In the genomic region with DNA sequence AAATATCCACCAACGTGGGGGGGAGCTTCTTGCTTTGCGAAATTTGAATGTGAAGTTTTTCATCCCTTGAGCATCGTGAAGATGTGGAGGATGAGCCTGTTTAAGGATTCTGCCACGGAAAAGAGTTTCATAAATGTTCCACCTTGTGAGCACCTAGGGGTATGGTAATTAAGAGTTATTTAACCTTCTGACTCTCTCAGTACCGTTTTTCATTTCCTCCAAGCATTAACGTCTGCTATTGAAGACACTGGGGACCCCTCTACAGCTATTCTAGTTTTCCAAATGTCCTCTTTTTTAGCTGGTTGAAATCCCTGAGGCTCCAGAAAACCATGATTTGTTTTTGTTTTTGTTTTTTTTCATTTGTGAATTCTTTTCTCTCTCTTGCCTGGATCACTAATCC, we compare ENCODE assay signal across 18 cellular contexts.
DNase-seq lines count a peak whose midpoint lies in the region; ATAC-seq and TF ChIP-seq lines count a peak whose summit lies in the region.
"Had no signal": no experiment of that assay in that cellular context is flagged by ENCODE, and none has a peak within 500 bp of the region (broad histone marks: within the 10 kb centered on the region; RNA-seq: fewer than 3 reads in every experiment).

No MANE protein-coding gene starts in this region.

- peaks cover 51% of the 10 kb centered on the region for H3K27me3 Mint-ChIP-seq in osteocyte (ENCODE audit: unreplicated experiment)
- H3K27me3 Mint-ChIP-seq in activated naive CD8-positive, alpha-beta T cell treated with anti-CD3 and anti-CD28 coated beads, Interleukin-2, amount 50 U/mL, for 24 hours: peaks cover 4% of the 10 kb centered on the region
- H3K27me3 Mint-ChIP-seq: CD4-positive, CD25-positive, alpha-beta regulatory T cell had no signal

- H3K9me3 Mint-ChIP-seq in osteocyte (ENCODE audit: unreplicated experiment): no peaks in the 10 kb centered on the region
- no peaks in the 10 kb centered on the region for H3K9me3 Mint-ChIP-seq in activated naive CD8-positive, alpha-beta T cell treated with anti-CD3 and anti-CD28 coated beads, Interleukin-2, amount 50 U/mL, for 24 hours
- H3K9me3 Mint-ChIP-seq: CD8-positive, alpha-beta T cell; GM23338; H9 had no signal

- peak; percentile 60 for ATAC-seq in GM19395 (IDR thresholded peaks at IDR 0.05; ENCODE audit: unreplicated experiment)
- ATAC-seq in HG03039 (IDR thresholded peaks at IDR 0.05; ENCODE audit: unreplicated experiment): no peak
- no peak for ATAC-seq in activated naive CD8-positive, alpha-beta T cell treated with anti-CD3 and anti-CD28 coated beads, Interleukin-2, amount 50 U/mL, for 24 hours
- ATAC-seq in HG02588 (IDR thresholded peaks at IDR 0.05; ENCODE audit: unreplicated experiment): no peak
- ATAC-seq: CD8-positive, alpha-beta T cell; GM23338; HCT116 had no signal

- no peak overlapping the region for H3K27ac Mint-ChIP-seq in osteocyte (ENCODE audit: unreplicated experiment)
- H3K27ac Mint-ChIP-seq in activated naive CD8-positive, alpha-beta T cell treated with anti-CD3 and anti-CD28 coated beads, Interleukin-2, amount 50 U/mL, for 24 hours: no peak overlapping the region
- H3K27ac Mint-ChIP-seq: CD4-positive, CD25-positive, alpha-beta regulatory T cell; CD8-positive, alpha-beta T cell; GM23338; H9 had no signal

- no peak for TF ChIP-seq CTCF in VCaP (conservative IDR thresholded peaks at IDR 0.05)
- no peak for TF ChIP-seq CTCF in osteocyte (IDR thresholded peaks at IDR 0.05)

- peaks cover 5% of the 10 kb centered on the region for H3K4me1 Mint-ChIP-seq in osteocyte (ENCODE audit: unreplicated experiment)
- no peaks in the 10 kb centered on the region for H3K4me1 Mint-ChIP-seq in activated naive CD8-positive, alpha-beta T cell treated with anti-CD3 and anti-CD28 coated beads, Interleukin-2, amount 50 U/mL, for 24 hours
- H3K4me1 Mint-ChIP-seq: CD4-positive, CD25-positive, alpha-beta regulatory T cell; H9 had no signal

- peak overlapping the region; percentile 68; the same call in 1 of the 2 replicates for H3K27ac ChIP-seq in VCaP

- no peaks in the 10 kb centered on the region for H3K36me3 Mint-ChIP-seq in osteocyte (ENCODE audit: unreplicated experiment)
- H3K36me3 Mint-ChIP-seq in activated naive CD8-positive, alpha-beta T cell treated with anti-CD3 and anti-CD28 coated beads, Interleukin-2, amount 50 U/mL, for 24 hours (ENCODE audit: low read depth): no peaks in the 10 kb centered on the region
- H3K36me3 Mint-ChIP-seq: CD4-positive, CD25-positive, alpha-beta regulatory T cell; CD8-positive, alpha-beta T cell had no signal

- no peak overlapping the region for H3K4me3 Mint-ChIP-seq in osteocyte (ENCODE audit: unreplicated experiment)
- no peak overlapping the region for H3K4me3 Mint-ChIP-seq in activated naive CD8-positive, alpha-beta T cell treated with anti-CD3 and anti-CD28 coated beads, Interleukin-2, amount 50 U/mL, for 24 hours
- H3K4me3 Mint-ChIP-seq: CD4-positive, CD25-positive, alpha-beta regulatory T cell; CD8-positive, alpha-beta T cell; GM23338; H9 had no signal

- DNase-seq in osteocyte (ENCODE audit: extremely low spot score, unreplicated experiment): peak; percentile 10
- DNase-seq in activated naive CD8-positive, alpha-beta T cell treated with anti-CD3 and anti-CD28 coated beads, Interleukin-2, amount 50 U/mL, for 24 hours: no peak
- no peak for DNase-seq in HUDEP-2 (lab: John Stamatoyannopoulos, UW; ENCODE audit: unreplicated experiment in 76 of 76)
- DNase-seq: C1 segment of cervical spinal cord; Caco-2; CD4-positive, CD25-positive, alpha-beta regulatory T cell; CD8-positive, alpha-beta T cell; DMS 273 treated with DMSO at 0.1 percent for 48 hours; DMS79; EL; GDM1; H9 had no signal
